In genomic region chr17:60900688-60901087, GRCh38 we compare ENCODE assay signal across 22 cellular contexts.
DNase-seq lines count a peak whose midpoint lies in the region; ATAC-seq, FAIRE-seq and TF ChIP-seq lines count a peak whose summit lies in the region.
"Had no signal": no experiment of that assay in that cellular context is flagged by ENCODE, and none has a peak within 500 bp of the region (broad histone marks: within the 10 kb centered on the region; RNA-seq: fewer than 3 reads in every experiment).

No MANE protein-coding gene starts in this region.

- H3K36me3 ChIP-seq in IMR-90 (ENCODE audit: control insufficient read depth, insufficient read depth, low read length) (0 out of 2 replicates have a peak, but pooled peaks cover 2% of the 10 kb centered on the region), ascending aorta (no peaks in the 10 kb centered on the region), osteoblast (ENCODE audit: insufficient read depth, low read length) (no peaks in the 10 kb centered on the region)
- H3K36me3 ChIP-seq: BE2C had no signal

- H3K4me1 ChIP-seq in IMR-90 (ENCODE audit: control insufficient read depth, insufficient read depth, low read length) (peaks cover 2% of the 10 kb centered on the region; the same call in 1 of the 2 replicates), ascending aorta (peaks cover 0 to 10% of the 10 kb centered on the region in 2 donors), osteoblast (ENCODE audit: insufficient read depth, low read length) (peaks cover 20% of the 10 kb centered on the region)
- H3K4me1 ChIP-seq: BE2C, Caco-2 had no signal

- no peak for ATAC-seq in IMR-90 (ENCODE audit: low read depth)

- H3K4me2 ChIP-seq in IMR-90 (ENCODE audit: low read depth, low read length) (no peak overlapping the region), osteoblast (ENCODE audit: insufficient read depth, low read length) (no peak overlapping the region)

- CTCF ChIA-PET in IMR-90 (lab: Yijun Ruan, JAX) = no interaction called here

- no peak overlapping the region for H3K23ac ChIP-seq in IMR-90 (ENCODE audit: low read depth, low read length)

- H3K79me1 ChIP-seq in IMR-90 (ENCODE audit: low read depth in 1 of 2, low read length in 2 of 2) = peaks cover 0 to 3% of the 10 kb centered on the region in 2 experiments; a peak in 2 of 4 replicates

- no peak overlapping the region for H2BK5ac ChIP-seq in IMR-90 (ENCODE audit: low read depth, low read length, poor library complexity, severe bottlenecking)

- WGBS in IMR-90 (ENCODE audit: extremely low coverage in 2 of 2, insufficient read length in 1 of 2), 2 experiments = no CpG with 5 or more reads among the region's 3 CpGs

- peak; percentile 53 for FAIRE-seq in A204.1 (lab: Jason Lieb, UNC)
- FAIRE-seq: D721Med, GM12892, GM18507 had no signal

- no peak overlapping the region for H4K5ac ChIP-seq in IMR-90 (ENCODE audit: low read depth, low read length)

- H2BK20ac ChIP-seq in IMR-90 (ENCODE audit: low read depth, low read length) = peak overlapping the region; percentile 76; the same call in 1 of the 2 replicates

- no peak overlapping the region for H2AK9ac ChIP-seq in IMR-90 (replicated peaks; ENCODE audit: low read depth, low read length, poor library complexity)

- peak overlapping the region; percentile 34; the same call in 1 of the 2 replicates for H4K91ac ChIP-seq in IMR-90 (ENCODE audit: insufficient read depth, low read depth, low read length)

- intact Hi-C loops in IMR-90 (cut with micrococcal nuclease) (loop anchor here (10.0 kb wide), 1 partner anchor 494 kb away; the partner anchor contains the start of gene TBX2), ascending aorta (cut with DNase I) (loop anchor here (5.0 kb wide), 3 partner anchors 302 to 512 kb away; no protein-coding TSS in a partner anchor)

- no peaks in the 10 kb centered on the region for H3K9me1 ChIP-seq in IMR-90 (ENCODE audit: insufficient read depth, low read length)

- no peak overlapping the region for H3K4me3 ChIP-seq in IMR-90 (ENCODE audit: insufficient read depth, low read depth, low read length)
- H3K4me3 ChIP-seq in ascending aorta = no peak overlapping the region
- no peak overlapping the region for H3K4me3 ChIP-seq in osteoblast (ENCODE audit: insufficient read depth, low read length)

- H2BK15ac ChIP-seq in IMR-90 (ENCODE audit: low read depth, low read length) = no peak overlapping the region

- in situ Hi-C loops in IMR-90 (cut with MboI; ENCODE audit: low sequenced_read_pairs) = no loop called here

- H3K27me3 ChIP-seq in IMR-90 (ENCODE audit: control insufficient read depth, insufficient read depth, low read length) (no peaks in the 10 kb centered on the region), ascending aorta (no peaks in the 10 kb centered on the region), osteoblast (ENCODE audit: insufficient read depth, low read length) (no peaks in the 10 kb centered on the region)
- H3K27me3 ChIP-seq: BE2C had no signal

- H4K8ac ChIP-seq in IMR-90 (ENCODE audit: low read depth in 2 of 2, low read length in 2 of 2) = peak overlapping the region in 1 of 2 experiments; percentile 75; a peak in 2 of 4 replicates

- H3K9me3 ChIP-seq in IMR-90 (ENCODE audit: control insufficient read depth, insufficient read depth, low read length) = no peaks in the 10 kb centered on the region
- peaks cover 0 to 23% of the 10 kb centered on the region in 2 donors for H3K9me3 ChIP-seq in ascending aorta
- H3K9me3 ChIP-seq in osteoblast (ENCODE audit: low read depth, low read length) = peaks cover 1% of the 10 kb centered on the region
- H3K9me3 ChIP-seq: BE2C had no signal

- H3K27ac ChIP-seq in IMR-90 (ENCODE audit: insufficient read depth, low read length) (no peak overlapping the region), ascending aorta (peak overlapping the region; percentile 51 to 69), osteoblast (ENCODE audit: low read depth, low read length) (peak overlapping the region; percentile 83), substantia nigra (ENCODE audit: low read depth, low read length, poor library complexity, severe bottlenecking) (no peak overlapping the region)

- DNase-seq in IMR-90 = no peak
- DNase-seq in ascending aorta (ENCODE audit: low spot score in 2 of 2) = no peak
- DNase-seq in osteoblast (ENCODE audit: insufficient read length, low spot score, missing footprints) = no peak
- no peak for DNase-seq in LoVo (ENCODE audit: low spot score)
- DNase-seq in substantia nigra (lab: John Stamatoyannopoulos, UW) = no peak
- DNase-seq in COLO668 (lab: John Stamatoyannopoulos, UW; ENCODE audit: unreplicated experiment) = no peak
- DNase-seq: 8988T; ACHN; BE2C; C1 segment of cervical spinal cord; Caco-2; CD4-positive, CD25-positive, alpha-beta regulatory T cell; CD8-positive, alpha-beta memory T cell; DMS79; GDM1; GOT3; H9; KBM-7 had no signal

- dilution Hi-C loops in IMR-90 (cut with HindIII; ENCODE audit: low sequenced_read_pairs, unreplicated experiment) = no loop called here

- POLR2A ChIA-PET in IMR-90 (lab: Charles Lee; ENCODE audit: unreplicated experiment) = no interaction called here

- no peaks in the 10 kb centered on the region for H3K79me2 ChIP-seq in osteoblast (ENCODE audit: insufficient read depth, low read length)

- H3K56ac ChIP-seq in IMR-90 (ENCODE audit: extremely low read depth, insufficient read depth, low read length) = no peak overlapping the region

- no peak for TF ChIP-seq RAD21 in IMR-90 (IDR thresholded peaks at IDR 0.05; ENCODE audit: low read length)

- H3K14ac ChIP-seq in IMR-90 (replicated peaks; ENCODE audit: low read depth, low read length) = peak overlapping the region; percentile 72

- no peak for TF ChIP-seq CTCF in IMR-90 (conservative IDR thresholded peaks at IDR 0.05; ENCODE audit: low read depth, low read length)
- TF ChIP-seq CTCF in ascending aorta (IDR thresholded peaks at IDR 0.05) = no peak
- no peak for TF ChIP-seq CTCF in osteoblast (IDR thresholded peaks at IDR 0.05; ENCODE audit: extremely low read depth, low read depth, low read length)

- H2BK120ac ChIP-seq in IMR-90 (ENCODE audit: low read depth, low read length) = peak overlapping the region; percentile 66; the same call in 1 of the 2 replicates

- no peak for TF ChIP-seq POLR2A in IMR-90 (IDR thresholded peaks at IDR 0.05; ENCODE audit: low read depth, low read length)

- H2AK5ac ChIP-seq in IMR-90 (ENCODE audit: low read depth, low read length) = peak overlapping the region; percentile 87; the same call in 1 of the 2 replicates

- BruUV-seq in IMR-90 (replicated peaks; lab: Mats Ljungman, UMichigan) = no TSS peak

- H3K18ac ChIP-seq in IMR-90 (ENCODE audit: low read depth, low read length) = no peak overlapping the region

- H2AFZ ChIP-seq in IMR-90 (replicated peaks; ENCODE audit: low read length, poor library complexity) = no peak overlapping the region
- no peak overlapping the region for H2AFZ ChIP-seq in osteoblast (ENCODE audit: low read length)

- no peak overlapping the region for H3K9ac ChIP-seq in IMR-90 (ENCODE audit: low read depth, low read length)

- H3K4ac ChIP-seq in IMR-90 (ENCODE audit: low read depth, low read length) = peak overlapping the region; percentile 25; the same call in 1 of the 2 replicates

- no peaks in the 10 kb centered on the region for H4K20me1 ChIP-seq in IMR-90 (ENCODE audit: insufficient read depth, low read length)
- H4K20me1 ChIP-seq in osteoblast (ENCODE audit: insufficient read depth, low read length) = no peaks in the 10 kb centered on the region

TF ChIP-seq in IMR-90, 13 proteins besides CTCF, POLR2A, EP300 and RAD21:
- TF ChIP-seq RCOR1 (IDR thresholded peaks at IDR 0.05; ENCODE audit: insufficient replicate concordance, low read length) (no peak), MAFK (IDR thresholded peaks at IDR 0.05; ENCODE audit: low read depth, low read length) (peak; percentile 82), RFX5 (IDR thresholded peaks at IDR 0.05; ENCODE audit: low read depth, low read length) (no peak)

Comparison
In these comparisons a context has a peak if more than half of its experiments do, and no peak if none do; other contexts are left out.
1. H3K27ac ChIP-seq: peak in ascending aorta (2 of 2) and osteoblast (single experiment); none in IMR-90 (single experiment) and substantia nigra (single experiment).